Comparison of ENCODE assay signal across 17 cellular contexts in the genomic region with DNA sequence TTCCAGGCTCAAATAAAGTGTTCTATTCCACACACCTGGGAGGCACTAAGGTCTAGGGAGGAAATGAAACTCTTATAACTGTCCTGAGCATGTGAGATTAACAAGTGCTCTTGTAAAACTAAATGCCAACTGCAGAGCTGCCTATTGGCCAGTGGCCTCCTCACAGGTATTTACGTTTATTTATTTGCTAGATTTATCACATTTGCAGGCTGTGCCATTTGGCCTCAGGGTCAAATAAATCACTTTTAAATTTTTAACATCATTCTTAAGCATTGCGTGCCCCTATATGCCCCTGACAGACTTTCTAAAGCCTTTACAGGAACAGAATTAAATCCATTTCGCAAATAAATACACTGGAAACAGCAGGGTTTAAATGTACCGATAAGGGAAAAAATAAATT.
DNase-seq lines count a peak whose midpoint lies in the region; ATAC-seq and TF ChIP-seq lines count a peak whose summit lies in the region.
"Had no signal": no experiment of that assay in that cellular context is flagged by ENCODE, and none has a peak within 500 bp of the region (broad histone marks: within the 10 kb centered on the region; RNA-seq: fewer than 3 reads in every experiment).

No MANE protein-coding gene starts in this region.

- 19 to 49% methylated on average over 4 of the region's 4 CpGs for WGBS in esophagus squamous epithelium, 2 donors
- WGBS in prostate gland, result 33% methylated on average over 4 of the region's 4 CpGs
- no CpG with 5 or more reads among the region's 4 CpGs for whole genome bisulfite sequencing in neuronal stem cell (ENCODE audit: extremely low coverage in 2 of 2, insufficient read length in 2 of 2, insufficient replicate concordance in 1 of 2), 2 donors

- H2BK5ac ChIP-seq in neuronal stem cell (ENCODE audit: low read length), result no peak overlapping the region

- no peak overlapping the region for H2AFZ ChIP-seq in neuronal stem cell (ENCODE audit: low read length)
- H2AFZ ChIP-seq: GM23248 had no signal

- H3K4me2 ChIP-seq in neuronal stem cell (ENCODE audit: insufficient read depth, low read length, poor library complexity, severe bottlenecking), result no peak overlapping the region

- peak; percentile 77 for DNase-seq in NCI-H510A treated with DMSO at 0.1 percent for 48 hours (lab: John Stamatoyannopoulos, UW)
- no peak for DNase-seq in NCI-H510A (lab: John Stamatoyannopoulos, UW)
- DNase-seq in esophagus squamous epithelium (lab: John Stamatoyannopoulos, UW), result no peak
- peak; percentile 71 for DNase-seq in prostate gland (ENCODE audit: low spot score)
- DNase-seq in upper lobe of right lung, result no peak
- no peak for DNase-seq in retina
- no peak for DNase-seq in neuronal stem cell (ENCODE audit: low spot score)
- DNase-seq: COR-L47, GF-D8, GM23248, NCI-H1048, NCI-H2107, NCI-H345, PC-3 had no signal

- H3K4me3 ChIP-seq in esophagus squamous epithelium, result no peak overlapping the region
- H3K4me3 ChIP-seq in prostate gland, result no peak overlapping the region
- H3K4me3 ChIP-seq in upper lobe of right lung, result no peak overlapping the region
- no peak overlapping the region for H3K4me3 ChIP-seq in neuronal stem cell (ENCODE audit: low read length in 2 of 2)
- H3K4me3 ChIP-seq: GM23248 had no signal

- H2BK12ac ChIP-seq in neuronal stem cell (ENCODE audit: low read length), result no peak overlapping the region

- no peaks in the 10 kb centered on the region for H3K79me1 ChIP-seq in neuronal stem cell (ENCODE audit: low read depth, low read length)

- H2AK5ac ChIP-seq in neuronal stem cell (ENCODE audit: low read depth, low read length), result no peak overlapping the region

- no peak overlapping the region for H3K18ac ChIP-seq in neuronal stem cell (ENCODE audit: low read length)

- no peak overlapping the region for H4K8ac ChIP-seq in neuronal stem cell (ENCODE audit: low read depth, low read length)

- no peak overlapping the region for H2BK120ac ChIP-seq in neuronal stem cell (ENCODE audit: low read depth, low read length)

- H3K27me3 ChIP-seq in esophagus squamous epithelium (no peaks in the 10 kb centered on the region), prostate gland (replicated peaks; ENCODE audit: insufficient read depth) (no peaks in the 10 kb centered on the region), upper lobe of right lung (no peaks in the 10 kb centered on the region), neuronal stem cell (ENCODE audit: control insufficient read depth in 3 of 3, insufficient read depth in 3 of 3, low read depth in 1 of 3, low read length in 3 of 3) (no peaks in the 10 kb centered on the region)

- H2BK15ac ChIP-seq in neuronal stem cell (ENCODE audit: low read length), result no peak overlapping the region

- H3K4me1 ChIP-seq in esophagus squamous epithelium (peaks cover 0 to 7% (median 0%) of the 10 kb centered on the region in 3 donors), prostate gland (replicated peaks) (no peaks in the 10 kb centered on the region), upper lobe of right lung (no peaks in the 10 kb centered on the region), neuronal stem cell (ENCODE audit: control insufficient read depth in 2 of 2, insufficient read depth in 1 of 2, low read depth in 1 of 2, low read length in 2 of 2) (no peaks in the 10 kb centered on the region)

- ATAC-seq in upper lobe of right lung (peak; percentile 45), GM18861 (IDR thresholded peaks at IDR 0.05; ENCODE audit: unreplicated experiment) (no peak)
- ATAC-seq: HCT116, PC-3 had no signal

- H3K9me3 ChIP-seq in esophagus squamous epithelium, result no peaks in the 10 kb centered on the region
- H3K9me3 ChIP-seq in prostate gland, result no peaks in the 10 kb centered on the region
- H3K9me3 ChIP-seq in upper lobe of right lung, result no peaks in the 10 kb centered on the region
- H3K9me3 ChIP-seq in neuronal stem cell (replicated peaks in 1 of 2; ENCODE audit: control insufficient read depth in 2 of 2, insufficient read depth in 1 of 2, low read depth in 1 of 2, low read length in 2 of 2), result no peaks in the 10 kb centered on the region

- intact Hi-C loops in esophagus squamous epithelium (cut with DNase I) (no loop called here), prostate gland (cut with DNase I) (no loop called here), upper lobe of right lung (cut with DNase I) (no loop called here)

- no peak overlapping the region for H4K91ac ChIP-seq in neuronal stem cell (ENCODE audit: low read depth, low read length, poor library complexity)

- no peak overlapping the region for H3K23ac ChIP-seq in neuronal stem cell (ENCODE audit: low read depth, low read length, poor library complexity)

- TF ChIP-seq CTCF in esophagus squamous epithelium (IDR thresholded peaks at IDR 0.05) (no peak), prostate gland (IDR thresholded peaks at IDR 0.05) (no peak), upper lobe of right lung (IDR thresholded peaks at IDR 0.05) (no peak)

- H3K14ac ChIP-seq in neuronal stem cell (ENCODE audit: low read length), result no peak overlapping the region

- H3K27ac ChIP-seq in esophagus squamous epithelium (peak overlapping the region in 3 of 4 donors; percentile 13 to 25 (median 14)), prostate gland (no peak overlapping the region), upper lobe of right lung (no peak overlapping the region), neuronal stem cell (replicated peaks; ENCODE audit: low read length) (no peak overlapping the region)
- H3K27ac ChIP-seq: GM23248, HL-60 had no signal

- no peak overlapping the region for H3K9ac ChIP-seq in neuronal stem cell (ENCODE audit: low read depth, low read length, poor library complexity)
- H3K9ac ChIP-seq: GM23248 had no signal

- no peak overlapping the region for H3K4ac ChIP-seq in neuronal stem cell (ENCODE audit: low read length)

- TF ChIP-seq POLR2A in esophagus squamous epithelium (IDR thresholded peaks at IDR 0.05), result no peak
- TF ChIP-seq POLR2A in prostate gland (IDR thresholded peaks at IDR 0.05), result no peak

- H3K36me3 ChIP-seq in esophagus squamous epithelium (no peaks in the 10 kb centered on the region), prostate gland (no peaks in the 10 kb centered on the region), upper lobe of right lung (no peaks in the 10 kb centered on the region), neuronal stem cell (replicated peaks in 1 of 2; ENCODE audit: control insufficient read depth in 2 of 2, insufficient read depth in 2 of 2, low read length in 2 of 2) (no peaks in the 10 kb centered on the region)

Comparison
In these comparisons a context has a peak if more than half of its experiments do, and no peak if none do; other contexts are left out.
1. DNase-seq: peak in NCI-H510A treated with DMSO at 0.1 percent for 48 hours (single experiment) and prostate gland (single experiment); none in NCI-H510A (single experiment), esophagus squamous epithelium (single experiment), upper lobe of right lung (single experiment), retina (single experiment) and neuronal stem cell (single experiment).
2. H3K27ac ChIP-seq: peak in esophagus squamous epithelium (3 of 4); none in prostate gland (0 of 2), upper lobe of right lung (single experiment) and neuronal stem cell (single experiment).